Comparison of ENCODE assay signal across 8 cellular contexts in genomic region chr1:238252033-238252802, GRCh38.
A peak's percentile ranks its signal among the peaks of the same experiment; 100 is the strongest.
DNase-seq lines count a peak whose midpoint lies in the region; ATAC-seq and TF ChIP-seq lines count a peak whose summit lies in the region.

No MANE protein-coding gene starts in this region.

- DNase-seq in CMK (ENCODE audit: low read depth) (peak; percentile 12), T follicular helper cell (ENCODE audit: low read depth) (peak; percentile 2), esophagus squamous epithelium (lab: John Stamatoyannopoulos, UW) (no peak), nucleus accumbens (lab: John Stamatoyannopoulos, UW) (peak in 44 of 56 donors; percentile 1 to 79 (median 24))

- H3K27me3 ChIP-seq in esophagus squamous epithelium: no peaks in the 10 kb centered on the region

- TF ChIP-seq CTCF in esophagus squamous epithelium (IDR thresholded peaks at IDR 0.05): peak in 5 of 6 experiments; percentile 33 to 61 (median 46)

- intact Hi-C loops in esophagus squamous epithelium (cut with DNase I): no loop called here

- H3K4me1 ChIP-seq in esophagus squamous epithelium: peaks cover 0 to 11% (median 0%) of the 10 kb centered on the region in 3 donors

- no peak overlapping the region for H3K4me3 ChIP-seq in esophagus squamous epithelium

- H3K36me3 ChIP-seq in esophagus squamous epithelium: no peaks in the 10 kb centered on the region

- TF ChIP-seq EP300 in Ishikawa (IDR thresholded peaks at IDR 0.05; ENCODE audit: borderline replicate concordance): no peak

- no peak for TF ChIP-seq POLR2A in esophagus squamous epithelium (IDR thresholded peaks at IDR 0.05)

- H3K9me3 ChIP-seq in esophagus squamous epithelium: no peaks in the 10 kb centered on the region

- 57 to 59% methylated on average over 15 of the region's 15 CpGs for WGBS in esophagus squamous epithelium, 2 donors

- ATAC-seq in GM18858 (IDR thresholded peaks at IDR 0.05; ENCODE audit: unreplicated experiment) (peak; percentile 72), GM21737 (IDR thresholded peaks at IDR 0.05; ENCODE audit: unreplicated experiment) (no peak), HG03139 (IDR thresholded peaks at IDR 0.05; ENCODE audit: unreplicated experiment) (no peak)

- TF ChIP-seq RAD21 in Ishikawa (IDR thresholded peaks at IDR 0.05; ENCODE audit: low read depth): peak; percentile 68

- H3K27ac ChIP-seq in esophagus squamous epithelium: no peak overlapping the region

TF ChIP-seq in Ishikawa, 13 proteins besides CTCF, POLR2A, EP300 and RAD21:
- TF ChIP-seq CREB1 (IDR thresholded peaks at IDR 0.05; ENCODE audit: low read depth) (no peak), NFIC (IDR thresholded peaks at IDR 0.05) (no peak), YY1 (IDR thresholded peaks at IDR 0.05; ENCODE audit: low read depth) (no peak)
